Comparison of ENCODE assay signal across 22 cellular contexts in the genomic region with DNA sequence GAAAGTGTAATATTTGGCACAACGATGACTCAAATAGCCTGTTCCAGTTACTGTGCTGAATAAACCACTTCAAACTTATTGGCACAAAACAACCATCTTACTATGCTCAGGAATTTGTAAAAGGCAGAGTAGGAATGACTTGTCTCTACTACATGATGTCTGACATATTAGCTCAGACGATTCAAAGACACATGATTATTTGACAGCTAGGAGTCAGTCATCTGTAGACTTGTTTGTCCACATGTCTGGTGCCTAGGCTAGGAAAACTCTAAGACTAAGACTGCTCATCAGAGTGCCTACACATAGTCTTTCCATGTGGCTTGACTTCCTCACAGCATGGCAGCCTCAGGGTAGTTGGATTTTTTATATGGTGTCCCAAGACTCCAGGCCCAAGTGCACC.
"Had no signal": no experiment of that assay in that cellular context is flagged by ENCODE, and none has a peak within 500 bp of the region (broad histone marks: within the 10 kb centered on the region; RNA-seq: fewer than 3 reads in every experiment).

No MANE protein-coding gene starts in this region.

- ATAC-seq: activated T-helper 17 cell treated with anti-CD3 and anti-CD28 coated beads, Interleukin-2, amount 50 U/mL, for 72 hours; left lung; naive thymus-derived CD8-positive, alpha-beta T cell; sciatic nerve; stimulated activated naive B cell treated with anti-CD40 and anti-IgM and Interleukin-4, amounts not matched to agents 10 μg/mL and 1 μg/mL and 100 μg/mL, for 72 hours had no signal

- H3K36me3 ChIP-seq: ascending aorta, left lung, neural progenitor cell, uterus had no signal

- H3K4me3 ChIP-seq: ascending aorta, coronary artery, left lung, lung, neural progenitor cell, smooth muscle cell, uterus had no signal

- H3K27me3 ChIP-seq: ascending aorta, left lung, neural progenitor cell, uterus had no signal

- H3K27ac ChIP-seq: ascending aorta, coronary artery, left lung, neural progenitor cell, uterus had no signal

- H3K9me3 ChIP-seq: ascending aorta, uterus had no signal

- DNase-seq: activated CD4-positive, alpha-beta T cell treated with anti-CD3 and anti-CD28 coated beads for 1 hour; activated CD4-positive, alpha-beta T cell treated with anti-CD3 and anti-CD28 coated beads, Interleukin-2, amount 50 U/mL, for 1 hour; activated CD8-positive, alpha-beta memory T cell treated with anti-CD3 and anti-CD28 coated beads for 24 hours; activated CD8-positive, alpha-beta memory T cell treated with anti-CD3 and anti-CD28 coated beads, Interleukin-2, amount 50 U/mL, for 4 hours; activated T-cell treated with anti-CD3 and anti-CD28 coated beads, Interleukin-2, amount 50 U/mL, for 24 hours; cerebellar nuclear complex; kidney; left lung; naive thymus-derived CD8-positive, alpha-beta T cell; stimulated activated CD4-positive, alpha-beta T cell treated with anti-CD3 and anti-CD28 coated beads, Interleukin-2, amount 100 ng/mL, for 48 hours; stimulated activated CD8-positive, alpha-beta memory T cell treated with anti-CD3 and anti-CD28 coated beads, Interleukin-4, amount 100 ng/mL, for 48 hours; stimulated activated naive B cell treated with anti-CD40 and anti-IgM and Interleukin-4, amounts not matched to agents 10 μg/mL and 1 μg/mL and 100 μg/mL, for 72 hours; T-helper 9 cell; trophoblast cell; uterus had no signal

- H3K4me1 ChIP-seq: ascending aorta, left lung, neural progenitor cell, uterus had no signal
